21 cellular contexts compared by ENCODE assay signal in the genomic region with DNA sequence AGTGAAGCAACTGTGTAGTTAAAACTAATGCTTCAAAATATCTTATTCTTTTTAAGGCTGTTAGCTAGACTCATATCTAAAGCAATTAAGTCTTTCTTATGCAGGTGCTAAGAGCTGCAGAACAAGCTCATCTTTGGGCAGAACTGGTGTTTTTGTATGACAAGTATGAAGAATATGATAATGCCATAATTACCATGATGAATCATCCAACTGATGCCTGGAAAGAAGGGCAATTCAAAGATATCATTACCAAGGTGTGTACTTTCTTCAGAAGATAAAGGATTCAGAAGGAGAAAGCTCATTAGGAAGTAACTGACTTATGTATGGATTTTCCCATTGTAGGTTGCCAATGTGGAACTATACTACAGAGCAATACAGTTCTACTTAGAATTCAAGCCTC. TPM values are rescaled to one million over a fixed set of nuclear protein-coding genes. Genes with fewer than 3 reads are reported as not detected.
A peak's percentile ranks its signal among the peaks of the same experiment; 100 is the strongest.
DNase-seq lines count a peak whose midpoint lies in the region; ATAC-seq and TF ChIP-seq lines count a peak whose summit lies in the region.
"Had no signal": no experiment of that assay in that cellular context is flagged by ENCODE, and none has a peak within 500 bp of the region (broad histone marks: within the 10 kb centered on the region; RNA-seq: fewer than 3 reads in every experiment).

No MANE protein-coding gene starts in this region.

- H3K9me3 Mint-ChIP-seq in activated CD4-positive, alpha-beta memory T cell treated with anti-CD3 and anti-CD28 coated beads for 36 hours, result no peaks in the 10 kb centered on the region
- H3K9me3 Mint-ChIP-seq in activated CD4-positive, alpha-beta memory T cell treated with anti-CD3 and anti-CD28 coated beads, Interleukin-2, amount 10 ng/mL, durations not matched to agents 7 days and 5 days, result no peaks in the 10 kb centered on the region
- H3K9me3 Mint-ChIP-seq: IgD-negative memory B cell had no signal

- H3K36me3 Mint-ChIP-seq in activated CD4-positive, alpha-beta memory T cell treated with anti-CD3 and anti-CD28 coated beads for 36 hours, result peaks cover 54% of the 10 kb centered on the region
- peaks cover 74% of the 10 kb centered on the region for H3K36me3 Mint-ChIP-seq in activated CD4-positive, alpha-beta memory T cell treated with anti-CD3 and anti-CD28 coated beads, Interleukin-2, amount 10 ng/mL, durations not matched to agents 7 days and 5 days (ENCODE audit: low read depth)

- TF ChIP-seq POLR2A in heart left ventricle (IDR thresholded peaks at IDR 0.05), result no peak
- TF ChIP-seq POLR2A in transverse colon (IDR thresholded peaks at IDR 0.05), result no peak

- H3K27me3 ChIP-seq in cardiac muscle cell (no peaks in the 10 kb centered on the region), heart left ventricle (no peaks in the 10 kb centered on the region), transverse colon (no peaks in the 10 kb centered on the region)

- TF ChIP-seq EP300 in transverse colon (IDR thresholded peaks at IDR 0.05; ENCODE audit: low read depth), result no peak

- H3K27ac ChIP-seq in cardiac muscle cell (peak overlapping the region; percentile 12), heart left ventricle (no peak overlapping the region), transverse colon (peak overlapping the region; percentile 0 to 59 (median 41))
- H3K27ac ChIP-seq: C4-2B had no signal

- no peak overlapping the region for H3K4me3 ChIP-seq in cardiac muscle cell
- H3K4me3 ChIP-seq in heart left ventricle, result no peak overlapping the region
- H3K4me3 ChIP-seq in mucosa of descending colon, result no peak overlapping the region
- no peak overlapping the region for H3K4me3 ChIP-seq in transverse colon

- ATAC-seq in heart left ventricle (no peak), mucosa of descending colon (peak; percentile 85)
- ATAC-seq: HCT116 had no signal

- H3K4me1 Mint-ChIP-seq in activated CD4-positive, alpha-beta memory T cell treated with anti-CD3 and anti-CD28 coated beads for 36 hours (ENCODE audit: low read depth), result peaks cover 7% of the 10 kb centered on the region
- no peaks in the 10 kb centered on the region for H3K4me1 Mint-ChIP-seq in activated CD4-positive, alpha-beta memory T cell treated with anti-CD3 and anti-CD28 coated beads, Interleukin-2, amount 10 ng/mL, durations not matched to agents 7 days and 5 days

- TF ChIP-seq CTCF in cardiac muscle cell (IDR thresholded peaks at IDR 0.05; ENCODE audit: low read depth, low read length) (no peak), heart left ventricle (IDR thresholded peaks at IDR 0.05) (no peak), mucosa of descending colon (IDR thresholded peaks at IDR 0.05) (no peak), transverse colon (IDR thresholded peaks at IDR 0.05) (no peak)

- H3K27ac Mint-ChIP-seq in activated CD4-positive, alpha-beta memory T cell treated with anti-CD3 and anti-CD28 coated beads for 36 hours, result peak overlapping the region; percentile 58
- no peak overlapping the region for H3K27ac Mint-ChIP-seq in activated CD4-positive, alpha-beta memory T cell treated with anti-CD3 and anti-CD28 coated beads, Interleukin-2, amount 10 ng/mL, durations not matched to agents 7 days and 5 days

- peaks cover 98% of the 10 kb centered on the region for H3K36me3 ChIP-seq in cardiac muscle cell
- H3K36me3 ChIP-seq in heart left ventricle, result peaks cover 0 to 100% (median 99%) of the 10 kb centered on the region in 9 donors
- peaks cover 21% of the 10 kb centered on the region for H3K36me3 ChIP-seq in mucosa of descending colon (ENCODE audit: low read depth)
- H3K36me3 ChIP-seq in transverse colon, result peaks cover 0 to 92% (median 40%) of the 10 kb centered on the region in 4 donors

- H3K9me3 ChIP-seq in cardiac muscle cell (ENCODE audit: low read depth), result no peaks in the 10 kb centered on the region
- H3K9me3 ChIP-seq in heart left ventricle, result no peaks in the 10 kb centered on the region
- no peaks in the 10 kb centered on the region for H3K9me3 ChIP-seq in mucosa of descending colon
- H3K9me3 ChIP-seq in transverse colon, result no peaks in the 10 kb centered on the region

- DNase-seq in activated CD4-positive, alpha-beta memory T cell treated with anti-CD3 and anti-CD28 coated beads for 36 hours, result no peak
- DNase-seq in activated CD4-positive, alpha-beta memory T cell treated with anti-CD3 and anti-CD28 coated beads, Interleukin-2, amount 10 ng/mL, durations not matched to agents 7 days and 5 days, result no peak
- no peak for DNase-seq in cardiac muscle cell (ENCODE audit: low read depth in 1 of 2, low spot score in 1 of 2)
- DNase-seq in heart left ventricle, result no peak
- no peak for DNase-seq in mucosa of descending colon
- no peak for DNase-seq in transverse colon
- DNase-seq in NK-92 (lab: John Stamatoyannopoulos, UW; ENCODE audit: unreplicated experiment), result no peak
- no peak for DNase-seq in stimulated activated CD4-positive, alpha-beta T cell treated with anti-CD3 and anti-CD28 coated beads, Interleukin-2, amount 100 ng/mL, for 24 hours
- DNase-seq: DMS53, EL, GF-D8, GOT3, Karpas-422, NCI-H1694, NCI-H2081, NCI-H2171 treated with DMSO at 0.1 percent for 48 hours, NCI-H524 treated with DMSO at 0.1 percent for 48 hours, Right ventricle myocardium superior had no signal

- POLR2A ChIA-PET in activated CD4-positive, alpha-beta memory T cell treated with anti-CD3 and anti-CD28 coated beads for 36 hours (lab: Charles Lee), result interaction anchor here (0.8 to 1.1 kb wide), 2 partner anchors 20 to 64 kb away, joined by 3 read pairs; no protein-coding TSS in a partner anchor
- POLR2A ChIA-PET in activated CD4-positive, alpha-beta memory T cell treated with anti-CD3 and anti-CD28 coated beads, Interleukin-2, amount 10 ng/mL, durations not matched to agents 7 days and 5 days (lab: Charles Lee), result interaction anchor here (0.6 to 1.6 kb wide), 3 partner anchors 23 to 943 kb away, joined by 3 to 4 read pairs (median 3); a partner anchor contains a TSS

- CTCF ChIA-PET in activated CD4-positive, alpha-beta memory T cell treated with anti-CD3 and anti-CD28 coated beads for 36 hours (lab: Charles Lee), result interaction anchor here (0.8 to 1.1 kb wide), 3 partner anchors 13 to 176 kb away, joined by 3 to 5 read pairs (median 3); a partner anchor contains a TSS
- CTCF ChIA-PET in activated CD4-positive, alpha-beta memory T cell treated with anti-CD3 and anti-CD28 coated beads, Interleukin-2, amount 10 ng/mL, durations not matched to agents 7 days and 5 days (lab: Charles Lee), result interaction anchor here (0.5 kb wide), 1 partner anchor 127 kb away, joined by 3 read pairs; no protein-coding TSS in a partner anchor

- H3K27me3 Mint-ChIP-seq in activated CD4-positive, alpha-beta memory T cell treated with anti-CD3 and anti-CD28 coated beads for 36 hours, result no peaks in the 10 kb centered on the region
- no peaks in the 10 kb centered on the region for H3K27me3 Mint-ChIP-seq in activated CD4-positive, alpha-beta memory T cell treated with anti-CD3 and anti-CD28 coated beads, Interleukin-2, amount 10 ng/mL, durations not matched to agents 7 days and 5 days
- H3K27me3 Mint-ChIP-seq: IgD-negative memory B cell had no signal

- in situ Hi-C loops in transverse colon (cut with MboI; ENCODE audit: low pct_ligation_motif_present in 1 of 4, low pct_unique_long_range_greater_than_20kb in 1 of 4, low sequenced_read_pairs in 3 of 4), result no loop called here

- intact Hi-C loops in activated CD4-positive, alpha-beta memory T cell treated with anti-CD3 and anti-CD28 coated beads for 36 hours (cut with micrococcal nuclease), result no loop called here
- intact Hi-C loops in heart left ventricle (cut with DNase I), result loop anchor here in 2 of 10 donors (10.0 kb wide), 2 partner anchors 62 to 372 kb away; no protein-coding TSS in a partner anchor
- intact Hi-C loops in mucosa of descending colon (cut with DNase I, micrococcal nuclease), result no loop called here
- intact Hi-C loops in transverse colon (cut with DNase I; ENCODE audit: low total_unique reads), result no loop called here

- H3K4me1 ChIP-seq in cardiac muscle cell (ENCODE audit: low read depth) (no peaks in the 10 kb centered on the region), heart left ventricle (peaks cover 0 to 5% (median 0%) of the 10 kb centered on the region in 12 donors), mucosa of descending colon (ENCODE audit: low read depth) (peaks cover 10% of the 10 kb centered on the region), transverse colon (peaks cover 0 to 16% (median 1%) of the 10 kb centered on the region in 4 donors)

- H3K4me3 Mint-ChIP-seq in activated CD4-positive, alpha-beta memory T cell treated with anti-CD3 and anti-CD28 coated beads for 36 hours, result no peak overlapping the region
- H3K4me3 Mint-ChIP-seq in activated CD4-positive, alpha-beta memory T cell treated with anti-CD3 and anti-CD28 coated beads, Interleukin-2, amount 10 ng/mL, durations not matched to agents 7 days and 5 days, result no peak overlapping the region
- H3K4me3 Mint-ChIP-seq: IgD-negative memory B cell had no signal

RNA-seq across cellular contexts. Expression of a gene that starts 23.9 kb away (rescaled TPM):
- 10 to 100 TPM; 35.9 TPM for total RNA-seq in activated CD4-positive, alpha-beta memory T cell treated with anti-CD3 and anti-CD28 coated beads for 36 hours
- 10 to 100 TPM; 22.8 to 23.3 TPM for total RNA-seq in activated CD4-positive, alpha-beta memory T cell treated with anti-CD3 and anti-CD28 coated beads, Interleukin-2, amount 10 ng/mL, durations not matched to agents 7 days and 5 days
- total RNA-seq in cardiac muscle cell (9.3 and 12.0 TPM in 2 replicates), heart left ventricle (10 to 100 TPM in 2 of 9 donors, 1 to 10 TPM in 7; 6.7 to 20.1 (median 9.0) TPM), mucosa of descending colon (10 to 100 TPM; 17.0 to 20.4 (median 20.2) TPM), transverse colon (10 to 100 TPM; 14.5 to 33.7 (median 20.0) TPM)
- polyA plus RNA-seq in cardiac muscle cell (17.7 and 22.9 TPM in 2 replicates), heart left ventricle (10 to 100 TPM; 17.7 to 25.2 TPM)

RNA-seq across cellular contexts. Expression of a gene that starts 24.2 kb away (rescaled TPM):
- 100 to 1,000 TPM; 517 to 553 TPM for total RNA-seq in activated CD4-positive, alpha-beta memory T cell treated with anti-CD3 and anti-CD28 coated beads for 36 hours
- total RNA-seq in activated CD4-positive, alpha-beta memory T cell treated with anti-CD3 and anti-CD28 coated beads, Interleukin-2, amount 10 ng/mL, durations not matched to agents 7 days and 5 days, result 100 to 1,000 TPM; 398 to 408 TPM
- total RNA-seq in cardiac muscle cell (73.9 and 91.3 TPM in 2 replicates), heart left ventricle (100 to 1,000 TPM in 1 of 9 donors, 10 to 100 TPM in 8; 36.1 to 181 (median 50.1) TPM), mucosa of descending colon (100 to 1,000 TPM; 257 to 361 (median 266) TPM), transverse colon (100 to 1,000 TPM; 136 to 547 (median 339) TPM)
- polyA plus RNA-seq in cardiac muscle cell (62.6 and 65.0 TPM in 2 replicates), heart left ventricle (10 to 100 TPM; 19.3 to 54.6 TPM)

Comparison
In these comparisons a context has a peak if more than half of its experiments do, and no peak if none do; other contexts are left out.
1. H3K27ac ChIP-seq: peak in cardiac muscle cell (single experiment) and transverse colon (4 of 4); none in heart left ventricle (0 of 12).